8 cellular contexts compared by ENCODE assay signal in genomic region chr18:75247041-75247551, GRCh38. TPM values are rescaled to one million over a fixed set of nuclear protein-coding genes. Genes with fewer than 3 reads are reported as not detected.
DNase-seq lines count a peak whose midpoint lies in the region; ATAC-seq and TF ChIP-seq lines count a peak whose summit lies in the region.

No MANE protein-coding gene starts in this region.

- WGBS in transverse colon (ENCODE audit: low coverage in 1 of 2), 2 donors: 68 to 92% methylated on average over 5 to 9 of the region's 9 CpGs

- no peak for TF ChIP-seq EP300 in transverse colon (IDR thresholded peaks at IDR 0.05; ENCODE audit: low read depth)

- intact Hi-C loops in activated CD4-positive, alpha-beta T cell treated with anti-CD3 and anti-CD28 coated beads, Interleukin-2, amount 10 ng/mL, durations not matched to agents 24 days and 14 days (cut with micrococcal nuclease): loop anchor here (1.0 to 10.0 kb wide), 2 partner anchors 37 to 172 kb away; partner anchors contain the start of gene TSHZ1
- intact Hi-C loops in transverse colon (cut with DNase I; ENCODE audit: low total_unique reads): no loop called here

- peak; percentile 71 for DNase-seq in activated CD4-positive, alpha-beta T cell treated with anti-CD3 and anti-CD28 coated beads, Interleukin-2, amount 10 ng/mL, durations not matched to agents 24 days and 14 days
- no peak for DNase-seq in activated CD4-positive, alpha-beta T cell treated with anti-CD3 and anti-CD28 coated beads, Interleukin-2, amount 50 U/mL, for 4 hours
- DNase-seq in amniotic epithelial cell (ENCODE audit: low read depth) (peak; percentile 79), left lobe of liver (ENCODE audit: low spot score) (no peak), transverse colon (no peak), GM19238 (ENCODE audit: insufficient read length, low spot score) (no peak), H7 (no peak), NCI-H146 treated with DMSO at 0.1 percent for 48 hours (lab: John Stamatoyannopoulos, UW; ENCODE audit: unreplicated experiment) (no peak)

- H3K27ac Mint-ChIP-seq in activated CD4-positive, alpha-beta T cell treated with anti-CD3 and anti-CD28 coated beads, Interleukin-2, amount 10 ng/mL, durations not matched to agents 24 days and 14 days: peak overlapping the region; percentile 79

- in situ Hi-C loops in transverse colon (cut with MboI; ENCODE audit: low pct_ligation_motif_present in 1 of 4, low pct_unique_long_range_greater_than_20kb in 1 of 4, low sequenced_read_pairs in 3 of 4): no loop called here

- no peaks in the 10 kb centered on the region for H3K27me3 Mint-ChIP-seq in activated CD4-positive, alpha-beta T cell treated with anti-CD3 and anti-CD28 coated beads, Interleukin-2, amount 10 ng/mL, durations not matched to agents 24 days and 14 days

- H3K4me1 Mint-ChIP-seq in activated CD4-positive, alpha-beta T cell treated with anti-CD3 and anti-CD28 coated beads, Interleukin-2, amount 10 ng/mL, durations not matched to agents 24 days and 14 days: peaks cover 32% of the 10 kb centered on the region

- peak overlapping the region; percentile 7 to 41 (median 23) for H3K4me3 ChIP-seq in transverse colon
- no peak overlapping the region for H3K4me3 ChIP-seq in H7 (ENCODE audit: insufficient read depth, low read depth, low read length)

- peak overlapping the region; percentile 70 to 82 (median 78) for H3K27ac ChIP-seq in transverse colon

- H3K36me3 ChIP-seq in transverse colon: no peaks in the 10 kb centered on the region
- H3K36me3 ChIP-seq in H7 (replicated peaks; ENCODE audit: control insufficient read depth, insufficient read depth, low read length): no peaks in the 10 kb centered on the region

- no peak for TF ChIP-seq CTCF in transverse colon (IDR thresholded peaks at IDR 0.05)

- peak; percentile 45 for ATAC-seq in left lobe of liver

- H3K4me1 ChIP-seq in transverse colon: peaks cover 12 to 30% (median 16%) of the 10 kb centered on the region in 4 donors

- no peaks in the 10 kb centered on the region for H3K36me3 Mint-ChIP-seq in activated CD4-positive, alpha-beta T cell treated with anti-CD3 and anti-CD28 coated beads, Interleukin-2, amount 10 ng/mL, durations not matched to agents 24 days and 14 days (ENCODE audit: low read depth)

- TF ChIP-seq POLR2A in transverse colon (IDR thresholded peaks at IDR 0.05): no peak

- H3K27me3 ChIP-seq in transverse colon: no peaks in the 10 kb centered on the region
- no peaks in the 10 kb centered on the region for H3K27me3 ChIP-seq in H7 (ENCODE audit: control insufficient read depth, insufficient read depth, low read length)

- H3K4me3 Mint-ChIP-seq in activated CD4-positive, alpha-beta T cell treated with anti-CD3 and anti-CD28 coated beads, Interleukin-2, amount 10 ng/mL, durations not matched to agents 24 days and 14 days: peak overlapping the region; percentile 90

- no peaks in the 10 kb centered on the region for H3K9me3 ChIP-seq in transverse colon

- H3K9me3 Mint-ChIP-seq in activated CD4-positive, alpha-beta T cell treated with anti-CD3 and anti-CD28 coated beads, Interleukin-2, amount 10 ng/mL, durations not matched to agents 24 days and 14 days: no peaks in the 10 kb centered on the region

RNA-seq across cellular contexts. Expression of gene TSHZ1, which starts 36.5 kb away (rescaled TPM):
- total RNA-seq in activated CD4-positive, alpha-beta T cell treated with anti-CD3 and anti-CD28 coated beads, Interleukin-2, amount 10 ng/mL, durations not matched to agents 24 days and 14 days: 12.4 and 12.5 TPM in 2 replicates
- total RNA-seq in left lobe of liver (12.1 TPM), transverse colon (10 to 100 TPM; 16.3 to 34.8 (median 29.8) TPM)
- total RNA-seq in H7 (2014; rRNA removed; shearing (Covaris generic)): 4.6 and 8.2 TPM in 2 replicates

RNA-seq across cellular contexts. Expression of gene PTGR3, which starts 38.2 kb away (rescaled TPM):
- total RNA-seq in activated CD4-positive, alpha-beta T cell treated with anti-CD3 and anti-CD28 coated beads, Interleukin-2, amount 10 ng/mL, durations not matched to agents 24 days and 14 days: 23.3 and 23.6 TPM in 2 replicates
- total RNA-seq in left lobe of liver (25.4 TPM), transverse colon (10 to 100 TPM; 10.1 to 45.9 (median 23.4) TPM)
- total RNA-seq in H7 (2014; rRNA removed; shearing (Covaris generic)): 16.1 and 18.1 TPM in 2 replicates

Comparison
In these comparisons a context has a peak if more than half of its experiments do, and no peak if none do; other contexts are left out.
1. DNase-seq: peak in activated CD4-positive, alpha-beta T cell treated with anti-CD3 and anti-CD28 coated beads, Interleukin-2, amount 10 ng/mL, durations not matched to agents 24 days and 14 days (single experiment) and amniotic epithelial cell (single experiment); none in activated CD4-positive, alpha-beta T cell treated with anti-CD3 and anti-CD28 coated beads, Interleukin-2, amount 50 U/mL, for 4 hours (0 of 2), left lobe of liver (single experiment), transverse colon (single experiment), GM19238 (single experiment), H7 (single experiment) and NCI-H146 treated with DMSO at 0.1 percent for 48 hours (single experiment).